In the genomic region with DNA sequence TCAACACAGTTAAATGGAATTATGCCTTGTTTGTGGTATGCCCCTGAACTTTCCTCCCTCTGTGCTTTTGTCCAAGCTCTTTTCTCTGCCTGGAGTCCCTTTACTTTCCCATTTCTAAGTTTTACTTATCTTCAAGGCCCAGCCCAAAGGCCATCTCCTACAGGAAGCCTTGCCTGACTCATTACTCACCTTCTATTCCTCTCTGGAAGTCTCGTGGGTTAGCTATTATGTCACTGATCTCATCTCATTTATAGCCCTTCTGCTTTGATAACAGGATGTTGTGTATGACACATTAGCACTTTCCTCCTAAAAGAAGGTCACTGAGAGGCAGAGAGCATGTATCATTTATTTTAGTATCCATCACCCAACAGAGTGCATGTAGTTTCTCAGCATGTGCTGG, we compare ENCODE assay signal across 1 cellular context.
A peak's percentile ranks its signal among the peaks of the same experiment; 100 is the strongest.
TF ChIP-seq lines count a peak whose summit lies in the region.

No MANE protein-coding gene starts in this region.

TF ChIP-seq in HEK293, 187 proteins besides CTCF, POLR2A, EP300 and RAD21 (continued from another document):
- TF ChIP-seq ZBTB48 (tag by site-specific recombination; IDR thresholded peaks at IDR 0.05), result no peak
- no peak for TF ChIP-seq HOXC10 (CRISPR knock-in tag; IDR thresholded peaks at IDR 0.05)
- TF ChIP-seq, protein P1, sequence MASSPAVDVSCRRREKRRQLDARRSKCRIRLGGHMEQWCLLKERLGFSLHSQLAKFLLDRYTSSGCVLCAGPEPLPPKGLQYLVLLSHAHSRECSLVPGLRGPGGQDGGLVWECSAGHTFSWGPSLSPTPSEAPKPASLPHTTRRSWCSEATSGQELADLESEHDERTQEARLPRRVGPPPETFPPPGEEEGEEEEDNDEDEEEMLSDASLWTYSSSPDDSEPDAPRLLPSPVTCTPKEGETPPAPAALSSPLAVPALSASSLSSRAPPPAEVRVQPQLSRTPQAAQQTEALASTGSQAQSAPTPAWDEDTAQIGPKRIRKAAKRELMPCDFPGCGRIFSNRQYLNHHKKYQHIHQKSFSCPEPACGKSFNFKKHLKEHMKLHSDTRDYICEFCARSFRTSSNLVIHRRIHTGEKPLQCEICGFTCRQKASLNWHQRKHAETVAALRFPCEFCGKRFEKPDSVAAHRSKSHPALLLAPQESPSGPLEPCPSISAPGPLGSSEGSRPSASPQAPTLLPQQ (tag by site-specific recombination; IDR thresholded peaks at IDR 0.05), result peak; percentile 26; the same call in 1 of the 2 replicates
- TF ChIP-seq ZBTB17 (tag by site-specific recombination; IDR thresholded peaks at IDR 0.05), result 0 out of 2 replicates have a peak, but pooled peaks have one; percentile 15
